ENCODE assay signal across 1 cellular context in genomic region chr2:3527886-3528785, GRCh38.
TF ChIP-seq lines count a peak whose summit lies in the region.

No MANE protein-coding gene starts in this region.

TF ChIP-seq in K562, 482 proteins besides CTCF, POLR2A, EP300 and RAD21 (continued from another document):
- TF ChIP-seq SNAPC5 (CRISPR knock-in tag; IDR thresholded peaks at IDR 0.05) (no peak), ATF7 (IDR thresholded peaks at IDR 0.05) (no peak), ZNF3 (CRISPR knock-in tag; IDR thresholded peaks at IDR 0.05) (no peak), CBFB (CRISPR knock-in tag; IDR thresholded peaks at IDR 0.05) (no peak), HDAC1 (IDR thresholded peaks at IDR 0.05) (0 out of 4 replicates have a peak, but pooled peaks of 1 of the 2 experiments have one; percentile 5), MCM7 (IDR thresholded peaks at IDR 0.05) (no peak), BCL6 (CRISPR knock-in tag; IDR thresholded peaks at IDR 0.05) (no peak), CEBPZ (IDR thresholded peaks at IDR 0.05; ENCODE audit: borderline replicate concordance, low read depth, low read length) (no peak), EZH2 (IDR thresholded peaks at IDR 0.05; ENCODE audit: borderline replicate concordance, low read depth, low read length) (no peak), ZNF431 (CRISPR knock-in tag; IDR thresholded peaks at IDR 0.05) (no peak), NFIX (CRISPR knock-in tag; IDR thresholded peaks at IDR 0.05; ENCODE audit: low read depth) (no peak), ZBTB5 (IDR thresholded peaks at IDR 0.05) (0 out of 2 replicates have a peak, but pooled peaks have one; percentile 31), HMBOX1 (IDR thresholded peaks at IDR 0.05) (no peak), POLR2AphosphoS5 (IDR thresholded peaks at IDR 0.05; ENCODE audit: control insufficient read depth, insufficient read depth, low read depth, low read length) (no peak), FOS (IDR thresholded peaks at IDR 0.05; ENCODE audit: extremely low read depth, insufficient read length) (no peak), HEY1 (CRISPR knock-in tag; IDR thresholded peaks at IDR 0.05; ENCODE audit: borderline replicate concordance) (no peak), SP2 (IDR thresholded peaks at IDR 0.05; ENCODE audit: extremely low read depth, low read depth, low read length, poor library complexity, severe bottlenecking) (no peak)
TF ChIP-seq in K562: peak in this region for 13.
